11 cellular contexts compared by ENCODE assay signal in the genomic region with DNA sequence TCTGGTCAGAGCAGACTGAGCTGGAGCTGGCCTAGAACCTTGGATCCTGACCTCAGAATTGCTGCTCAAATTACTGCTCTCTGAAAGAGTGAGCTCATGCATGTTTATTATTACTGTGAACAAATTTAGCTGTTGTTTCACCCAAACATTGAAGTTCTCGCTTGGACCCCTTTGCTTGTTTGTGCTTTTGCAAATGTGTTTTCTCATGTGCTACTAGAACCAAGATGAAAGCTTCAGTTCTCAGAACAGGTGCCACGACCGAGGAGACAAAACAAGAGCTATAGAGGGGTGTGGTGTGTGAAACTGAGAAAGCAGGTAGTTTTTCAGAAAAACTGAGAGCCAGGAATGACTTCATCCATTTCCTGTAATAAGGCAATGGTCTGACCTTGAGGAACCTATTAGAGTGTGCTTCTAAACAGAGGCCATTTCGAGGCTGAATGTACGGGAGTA. TPM values are rescaled to one million over a fixed set of nuclear protein-coding genes. Genes with fewer than 3 reads are reported as not detected.
DNase-seq lines count a peak whose midpoint lies in the region; ATAC-seq and TF ChIP-seq lines count a peak whose summit lies in the region.
"Had no signal": no experiment of that assay in that cellular context is flagged by ENCODE, and none has a peak within 500 bp of the region (broad histone marks: within the 10 kb centered on the region; RNA-seq: fewer than 3 reads in every experiment).

No MANE protein-coding gene starts in this region.

- peak; percentile 98 for ATAC-seq in GM18907 (IDR thresholded peaks at IDR 0.05; ENCODE audit: unreplicated experiment)
- ATAC-seq in GM21825 (IDR thresholded peaks at IDR 0.05; ENCODE audit: unreplicated experiment): peak; percentile 98
- ATAC-seq: left ventricle myocardium superior had no signal

- no peaks in the 10 kb centered on the region for H4K20me1 ChIP-seq in KMS-11 (ENCODE audit: insufficient read depth)

- TF ChIP-seq CTCF in KMS-11 (conservative IDR thresholded peaks at IDR 0.05; ENCODE audit: low read depth, low read length): no peak

- no peak for DNase-seq in substantia nigra (lab: John Stamatoyannopoulos, UW)
- DNase-seq in NCI-H510A treated with DMSO at 0.1 percent for 48 hours (lab: John Stamatoyannopoulos, UW): no peak
- no peak for DNase-seq in anterior cingulate cortex (lab: John Stamatoyannopoulos, UW)
- DNase-seq in SJCRH30: no peak
- DNase-seq: H9, left ventricle myocardium superior, Right ventricle myocardium superior had no signal

- H3K4me1 ChIP-seq in KMS-11 (ENCODE audit: low read depth, poor library complexity, severe bottlenecking) (peaks cover 55% of the 10 kb centered on the region), rectal smooth muscle tissue (ENCODE audit: control insufficient read depth, insufficient read depth, low read length) (no peaks in the 10 kb centered on the region), SJCRH30 (no peaks in the 10 kb centered on the region; the same call in 1 of the 2 replicates)

- H3K27me3 ChIP-seq in KMS-11 (ENCODE audit: insufficient read depth, low read depth) (no peaks in the 10 kb centered on the region), rectal smooth muscle tissue (ENCODE audit: control insufficient read depth, insufficient read depth, low read length) (no peaks in the 10 kb centered on the region), SJCRH30 (no peaks in the 10 kb centered on the region)

- H3K9ac ChIP-seq in KMS-11: peak overlapping the region; percentile 46
- H3K9ac ChIP-seq in rectal smooth muscle tissue (ENCODE audit: low read length): no peak overlapping the region

- H3K4me3 ChIP-seq in KMS-11 (IDR thresholded peaks at IDR 0.05; ENCODE audit: insufficient read depth, low read depth, low read length) (no peak overlapping the region), rectal smooth muscle tissue (ENCODE audit: low read length) (no peak overlapping the region), SJCRH30 (no peak overlapping the region)

- no peaks in the 10 kb centered on the region for H3K79me2 ChIP-seq in KMS-11 (ENCODE audit: insufficient read depth, low read depth)

- H3K27ac ChIP-seq in KMS-11 (peak overlapping the region; percentile 83), rectal smooth muscle tissue (ENCODE audit: low read depth, low read length) (peak overlapping the region; percentile 43), substantia nigra (ENCODE audit: low read depth, low read length, poor library complexity, severe bottlenecking) (no peak overlapping the region), SJCRH30 (no peak overlapping the region)

- H3K9me3 ChIP-seq in SJCRH30 (replicated peaks): no peaks in the 10 kb centered on the region

- peak overlapping the region; percentile 4; the same call in 1 of the 2 replicates for H2AFZ ChIP-seq in KMS-11 (ENCODE audit: low read depth)

- H3K36me3 ChIP-seq in KMS-11 (ENCODE audit: insufficient read depth) (no peaks in the 10 kb centered on the region), rectal smooth muscle tissue (ENCODE audit: control insufficient read depth, insufficient read depth, low read length) (no peaks in the 10 kb centered on the region), SJCRH30 (no peaks in the 10 kb centered on the region)

- H3K4me2 ChIP-seq in KMS-11: peak overlapping the region; percentile 85

RNA-seq across cellular contexts. Expression of a gene that starts 50.0 kb away (rescaled TPM):
- total RNA-seq in SJCRH30 (2014; rRNA removed; shearing (Covaris generic)): 0.03 TPM in 1 of 2 replicates, not detected in the other
- total RNA-seq: H9 had no signal

Comparison
In these comparisons a context has a peak if more than half of its experiments do, and no peak if none do; other contexts are left out.
1. H3K27ac ChIP-seq: peak in KMS-11 (single experiment) and rectal smooth muscle tissue (single experiment); none in substantia nigra (single experiment) and SJCRH30 (single experiment).